In the genomic region with DNA sequence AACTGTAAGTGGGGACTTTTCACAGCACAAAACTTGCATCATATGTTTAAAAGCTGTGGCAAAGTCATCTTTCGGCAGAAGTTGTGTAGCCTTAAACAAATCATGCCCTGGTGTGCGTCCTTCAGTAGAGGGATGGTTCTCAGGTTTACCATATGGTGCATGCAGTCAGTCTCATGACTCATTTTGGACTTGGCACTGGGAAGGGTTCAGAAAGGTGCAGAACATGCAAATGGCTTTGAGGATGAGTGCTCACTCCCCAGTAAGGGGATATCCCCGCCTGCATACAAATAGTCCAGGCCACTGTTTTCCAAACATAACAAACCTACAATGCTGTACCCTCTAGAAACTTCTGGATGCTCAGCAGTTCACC, we compare ENCODE assay signal across 14 cellular contexts.
DNase-seq lines count a peak whose midpoint lies in the region; ATAC-seq and TF ChIP-seq lines count a peak whose summit lies in the region.
"Had no signal": no experiment of that assay in that cellular context is flagged by ENCODE, and none has a peak within 500 bp of the region (broad histone marks: within the 10 kb centered on the region; RNA-seq: fewer than 3 reads in every experiment).

No MANE protein-coding gene starts in this region.

- H3K27me3 Mint-ChIP-seq in stimulated activated memory B cell treated with anti-CD40 and anti-IgM and Interleukin-4, amounts not matched to agents 10 μg/mL and 1 μg/mL and 100 μg/mL, for 72 hours = peaks cover 9% of the 10 kb centered on the region
- H3K27me3 Mint-ChIP-seq in endothelial cell (ENCODE audit: unreplicated experiment) = no peaks in the 10 kb centered on the region
- H3K27me3 Mint-ChIP-seq: activated B cell treated with CpG ODN at 0.5 μM for 24 hours had no signal

- peak; percentile 88 for ATAC-seq in GM19043 (IDR thresholded peaks at IDR 0.05; ENCODE audit: low read depth, unreplicated experiment)
- peak; percentile 96 for ATAC-seq in HG03342 (IDR thresholded peaks at IDR 0.05; ENCODE audit: unreplicated experiment)
- peak; percentile 81 for ATAC-seq in stimulated activated memory B cell treated with anti-CD40 and anti-IgM and Interleukin-4, amounts not matched to agents 10 μg/mL and 1 μg/mL and 100 μg/mL, for 72 hours
- ATAC-seq: right cardiac atrium had no signal

- H3K9me3 Mint-ChIP-seq in stimulated activated memory B cell treated with anti-CD40 and anti-IgM and Interleukin-4, amounts not matched to agents 10 μg/mL and 1 μg/mL and 100 μg/mL, for 72 hours = no peaks in the 10 kb centered on the region
- H3K9me3 Mint-ChIP-seq in endothelial cell (ENCODE audit: unreplicated experiment) = no peaks in the 10 kb centered on the region
- H3K9me3 Mint-ChIP-seq: activated B cell treated with CpG ODN at 0.5 μM for 24 hours; activated naive CD4-positive, alpha-beta T cell treated with anti-CD3 and anti-CD28 coated beads, Interleukin-2, amount 50 U/mL, for 24 hours had no signal

- peaks cover 14% of the 10 kb centered on the region for H3K4me1 Mint-ChIP-seq in stimulated activated memory B cell treated with anti-CD40 and anti-IgM and Interleukin-4, amounts not matched to agents 10 μg/mL and 1 μg/mL and 100 μg/mL, for 72 hours
- H3K4me1 Mint-ChIP-seq in endothelial cell (ENCODE audit: unreplicated experiment) = peaks cover 11% of the 10 kb centered on the region
- H3K4me1 Mint-ChIP-seq: activated B cell treated with CpG ODN at 0.5 μM for 24 hours; activated naive CD4-positive, alpha-beta T cell treated with anti-CD3 and anti-CD28 coated beads, Interleukin-2, amount 50 U/mL, for 24 hours had no signal

- no peak overlapping the region for H3K4me3 ChIP-seq in HFF-Myc (replicated peaks; ENCODE audit: low read depth, low read length)

- H3K36me3 Mint-ChIP-seq in stimulated activated memory B cell treated with anti-CD40 and anti-IgM and Interleukin-4, amounts not matched to agents 10 μg/mL and 1 μg/mL and 100 μg/mL, for 72 hours = no peaks in the 10 kb centered on the region
- no peaks in the 10 kb centered on the region for H3K36me3 Mint-ChIP-seq in endothelial cell (ENCODE audit: low read depth, unreplicated experiment)
- H3K36me3 Mint-ChIP-seq: activated naive CD4-positive, alpha-beta T cell treated with anti-CD3 and anti-CD28 coated beads, Interleukin-2, amount 50 U/mL, for 24 hours had no signal

- H3K27ac Mint-ChIP-seq in stimulated activated memory B cell treated with anti-CD40 and anti-IgM and Interleukin-4, amounts not matched to agents 10 μg/mL and 1 μg/mL and 100 μg/mL, for 72 hours = no peak overlapping the region
- H3K27ac Mint-ChIP-seq in endothelial cell (ENCODE audit: unreplicated experiment) = no peak overlapping the region
- H3K27ac Mint-ChIP-seq: activated B cell treated with CpG ODN at 0.5 μM for 24 hours; activated naive CD4-positive, alpha-beta T cell treated with anti-CD3 and anti-CD28 coated beads, Interleukin-2, amount 50 U/mL, for 24 hours; HFFc6 had no signal

- TF ChIP-seq CTCF in HFF-Myc (IDR thresholded peaks at IDR 0.05; ENCODE audit: low read depth, low read length, missing control alignments) = no peak
- TF ChIP-seq CTCF in endothelial cell (IDR thresholded peaks at IDR 0.05; ENCODE audit: unreplicated experiment) = no peak

- H3K4me3 Mint-ChIP-seq in stimulated activated memory B cell treated with anti-CD40 and anti-IgM and Interleukin-4, amounts not matched to agents 10 μg/mL and 1 μg/mL and 100 μg/mL, for 72 hours = no peak overlapping the region
- no peak overlapping the region for H3K4me3 Mint-ChIP-seq in endothelial cell (ENCODE audit: unreplicated experiment)
- H3K4me3 Mint-ChIP-seq: activated B cell treated with CpG ODN at 0.5 μM for 24 hours; activated naive CD4-positive, alpha-beta T cell treated with anti-CD3 and anti-CD28 coated beads, Interleukin-2, amount 50 U/mL, for 24 hours; HFFc6 had no signal

- DNase-seq in HFF-Myc (ENCODE audit: extremely low read depth, low read depth) (peak; percentile 29), AG08395 (ENCODE audit: low spot score) (no peak), endothelial cell (ENCODE audit: low spot score) (no peak)
- DNase-seq in activated naive CD4-positive, alpha-beta T cell (lab: John Stamatoyannopoulos, UW) = no peak
- DNase-seq: activated B cell treated with CpG ODN at 0.5 μM for 24 hours, head of caudate nucleus, HFFc6, midbrain, NCI-H1048, right cardiac atrium had no signal
